1 cellular context compared by ENCODE assay signal in the genomic region with DNA sequence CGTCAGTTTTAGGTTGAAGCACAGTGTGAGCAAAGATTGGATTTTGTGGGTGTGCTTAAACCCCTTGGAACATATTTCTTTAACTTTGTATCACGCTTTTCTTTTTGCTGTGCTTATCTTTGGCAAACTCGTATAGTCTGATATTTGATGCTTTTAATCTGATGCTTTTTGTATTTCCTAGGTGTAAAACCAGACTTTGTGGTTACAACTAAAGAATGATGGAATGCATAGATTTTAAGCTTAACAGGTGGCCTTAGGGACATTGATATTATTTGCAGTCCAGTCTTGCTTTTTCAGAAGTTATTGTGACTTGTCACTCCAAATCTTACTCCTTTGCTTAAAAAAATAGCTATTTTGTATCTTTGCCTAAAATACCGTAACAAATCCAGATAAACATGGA.
TF ChIP-seq lines count a peak whose summit lies in the region.

No MANE protein-coding gene starts in this region.

TF ChIP-seq in neural cell, 6 proteins besides CTCF, POLR2A, EP300 and RAD21 (continued from another document):
- TF ChIP-seq REST (IDR thresholded peaks at IDR 0.05; ENCODE audit: borderline replicate concordance) (no peak), SMC3 (conservative IDR thresholded peaks at IDR 0.05; ENCODE audit: poor library complexity) (no peak), TAF1 (IDR thresholded peaks at IDR 0.05; ENCODE audit: low read depth) (no peak), POLR2AphosphoS5 (IDR thresholded peaks at IDR 0.05) (no peak), EZH2 (IDR thresholded peaks at IDR 0.05; ENCODE audit: borderline replicate concordance, insufficient read depth, low read length, poor library complexity, severe bottlenecking) (no peak)
TF ChIP-seq in neural cell: peak in this region for 0.
